8 cellular contexts compared by ENCODE assay signal in the genomic region with DNA sequence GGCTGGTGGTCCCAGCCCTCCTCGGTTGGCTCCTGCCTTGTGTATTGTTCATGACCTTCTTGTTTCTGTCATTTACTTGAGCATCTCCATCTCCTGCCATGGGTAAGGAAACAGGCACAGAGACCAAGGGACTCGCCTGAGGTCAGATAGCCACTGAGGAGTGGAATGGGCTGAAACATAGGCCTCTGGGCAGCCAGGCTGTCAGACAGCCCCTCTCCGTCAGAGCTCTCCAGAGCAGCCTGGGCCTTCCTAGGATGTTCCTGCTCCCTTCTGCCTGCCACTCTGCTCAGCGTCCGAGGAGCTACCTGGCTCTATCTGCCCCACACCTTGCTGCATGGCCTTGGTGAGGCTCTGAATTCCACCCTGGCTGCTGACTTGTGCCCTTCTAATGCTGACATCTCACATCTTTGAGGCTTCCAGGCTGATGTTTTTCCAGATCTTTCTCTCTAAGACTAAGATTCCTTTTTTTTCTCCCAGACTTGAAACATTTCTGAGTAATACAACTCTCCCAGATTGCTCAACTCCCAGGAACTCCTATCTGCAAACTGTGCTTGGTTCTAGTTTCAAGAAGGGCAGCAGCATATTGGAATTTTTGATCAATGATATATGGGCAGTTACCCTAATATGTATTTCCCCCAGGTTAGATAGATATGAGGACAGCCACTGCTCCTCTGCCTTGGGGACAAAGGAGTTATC.
DNase-seq lines count a peak whose midpoint lies in the region; ATAC-seq and TF ChIP-seq lines count a peak whose summit lies in the region.

No MANE protein-coding gene starts in this region.

- H3K9me3 ChIP-seq in Peyer's patch (no peaks in the 10 kb centered on the region), muscle layer of duodenum (ENCODE audit: control insufficient read depth in 1 of 2, low read length in 2 of 2) (no peaks in the 10 kb centered on the region), upper lobe of right lung (no peaks in the 10 kb centered on the region)

- H3K27me3 ChIP-seq in Peyer's patch: no peaks in the 10 kb centered on the region
- H3K27me3 ChIP-seq in muscle layer of duodenum (ENCODE audit: low read depth, low read length): no peaks in the 10 kb centered on the region
- no peaks in the 10 kb centered on the region for H3K27me3 ChIP-seq in upper lobe of right lung
- H3K27me3 ChIP-seq in mesendoderm (ENCODE audit: insufficient read depth, low read length, poor library complexity): no peaks in the 10 kb centered on the region

- H3K79me2 ChIP-seq in mesendoderm (ENCODE audit: control insufficient read depth, insufficient read depth, low read length): no peaks in the 10 kb centered on the region

- H3K4me1 ChIP-seq in Peyer's patch (peaks cover 0 to 56% (median 28%) of the 10 kb centered on the region in 4 donors), muscle layer of duodenum (ENCODE audit: control insufficient read depth in 1 of 2, insufficient read depth in 2 of 2, low read length in 2 of 2) (peaks cover 44 to 48% of the 10 kb centered on the region in 2 donors), upper lobe of right lung (peaks cover 53% of the 10 kb centered on the region), mesendoderm (ENCODE audit: control insufficient read depth, low read depth, low read length) (no peaks in the 10 kb centered on the region)

- TF ChIP-seq CTCF in Peyer's patch (IDR thresholded peaks at IDR 0.05): no peak
- TF ChIP-seq CTCF in epithelial cell of proximal tubule (conservative IDR thresholded peaks at IDR 0.05; ENCODE audit: low read depth, low read length): no peak
- TF ChIP-seq CTCF in upper lobe of right lung (IDR thresholded peaks at IDR 0.05): no peak

- H3K4me2 ChIP-seq in mesendoderm (ENCODE audit: low read length): no peak overlapping the region

- no peak overlapping the region for H2BK120ac ChIP-seq in mesendoderm (ENCODE audit: low read depth, low read length)

- no peak overlapping the region for H3K9ac ChIP-seq in mesendoderm (ENCODE audit: low read length)

- H3K23ac ChIP-seq in mesendoderm (ENCODE audit: low read length): no peak overlapping the region

- no CpG with 5 or more reads among the region's 5 CpGs for WGBS in mesendoderm (ENCODE audit: extremely low coverage, insufficient coverage, low lambda C conversion rate)

- no peak overlapping the region for H3K4ac ChIP-seq in mesendoderm (ENCODE audit: low read depth, low read length)

- no peak overlapping the region for H4K5ac ChIP-seq in mesendoderm (ENCODE audit: low read length)

- H3K4me3 Mint-ChIP-seq in activated naive CD8-positive, alpha-beta T cell treated with anti-CD3 and anti-CD28 coated beads for 36 hours: no peak overlapping the region

- no peaks in the 10 kb centered on the region for H3K9me3 Mint-ChIP-seq in activated naive CD8-positive, alpha-beta T cell treated with anti-CD3 and anti-CD28 coated beads for 36 hours

- no peak overlapping the region for H2BK15ac ChIP-seq in mesendoderm (replicated peaks; ENCODE audit: low read depth)

- H3K4me1 Mint-ChIP-seq in activated naive CD8-positive, alpha-beta T cell treated with anti-CD3 and anti-CD28 coated beads for 36 hours: no peaks in the 10 kb centered on the region

- no peaks in the 10 kb centered on the region for H3K79me1 ChIP-seq in mesendoderm (ENCODE audit: low read length)

- no peak overlapping the region for H3K4me3 ChIP-seq in Peyer's patch
- no peak overlapping the region for H3K4me3 ChIP-seq in epithelial cell of proximal tubule (ENCODE audit: low read depth, low read length)
- peak overlapping the region in 1 of 2 donors; percentile 37 for H3K4me3 ChIP-seq in muscle layer of duodenum (ENCODE audit: low read depth in 1 of 2, low read length in 2 of 2)
- no peak overlapping the region for H3K4me3 ChIP-seq in upper lobe of right lung
- no peak overlapping the region for H3K4me3 ChIP-seq in mesendoderm (ENCODE audit: low read length)

- no peak overlapping the region for H2AK5ac ChIP-seq in mesendoderm (ENCODE audit: low read length)

- no peak for TF ChIP-seq POLR2A in Peyer's patch (IDR thresholded peaks at IDR 0.05)

- H3K56ac ChIP-seq in mesendoderm (ENCODE audit: low read length): no peak overlapping the region

- no peak overlapping the region for H3K27ac Mint-ChIP-seq in activated naive CD8-positive, alpha-beta T cell treated with anti-CD3 and anti-CD28 coated beads for 36 hours

- peaks cover 4% of the 10 kb centered on the region for H3K27me3 Mint-ChIP-seq in activated naive CD8-positive, alpha-beta T cell treated with anti-CD3 and anti-CD28 coated beads for 36 hours

- no peaks in the 10 kb centered on the region for H3K36me3 Mint-ChIP-seq in activated naive CD8-positive, alpha-beta T cell treated with anti-CD3 and anti-CD28 coated beads for 36 hours

- H3K36me3 ChIP-seq in Peyer's patch: no peaks in the 10 kb centered on the region
- peaks cover 0 to 5% of the 10 kb centered on the region in 2 donors for H3K36me3 ChIP-seq in muscle layer of duodenum (ENCODE audit: control insufficient read depth in 1 of 2, insufficient read depth in 2 of 2, low read length in 2 of 2)
- H3K36me3 ChIP-seq in upper lobe of right lung: no peaks in the 10 kb centered on the region
- H3K36me3 ChIP-seq in mesendoderm (ENCODE audit: control insufficient read depth, insufficient read depth, low read length): no peaks in the 10 kb centered on the region

- intact Hi-C loops in upper lobe of right lung (cut with DNase I): no loop called here

- H4K8ac ChIP-seq in mesendoderm (ENCODE audit: low read depth, low read length): no peak overlapping the region

- H2BK5ac ChIP-seq in mesendoderm (ENCODE audit: low read length): no peak overlapping the region

- ATAC-seq in upper lobe of right lung (no peak), GM18867 (IDR thresholded peaks at IDR 0.05; ENCODE audit: unreplicated experiment) (no peak), GM21825 (IDR thresholded peaks at IDR 0.05; ENCODE audit: unreplicated experiment) (no peak)

- no peak overlapping the region for H3K18ac ChIP-seq in mesendoderm (ENCODE audit: low read length)

- H3K27ac ChIP-seq in Peyer's patch (peak overlapping the region; percentile 58 to 94 (median 83)), muscle layer of duodenum (ENCODE audit: low read length) (peak overlapping the region; percentile 96), upper lobe of right lung (peak overlapping the region; percentile 80), mesendoderm (ENCODE audit: low read depth, low read length) (no peak overlapping the region)

- DNase-seq in Peyer's patch: no peak
- DNase-seq in epithelial cell of proximal tubule (ENCODE audit: low read depth): peak; percentile 60
- DNase-seq in upper lobe of right lung: no peak
- DNase-seq in activated naive CD8-positive, alpha-beta T cell treated with anti-CD3 and anti-CD28 coated beads for 36 hours: no peak
- DNase-seq in mesendoderm: no peak
